In the genomic region with DNA sequence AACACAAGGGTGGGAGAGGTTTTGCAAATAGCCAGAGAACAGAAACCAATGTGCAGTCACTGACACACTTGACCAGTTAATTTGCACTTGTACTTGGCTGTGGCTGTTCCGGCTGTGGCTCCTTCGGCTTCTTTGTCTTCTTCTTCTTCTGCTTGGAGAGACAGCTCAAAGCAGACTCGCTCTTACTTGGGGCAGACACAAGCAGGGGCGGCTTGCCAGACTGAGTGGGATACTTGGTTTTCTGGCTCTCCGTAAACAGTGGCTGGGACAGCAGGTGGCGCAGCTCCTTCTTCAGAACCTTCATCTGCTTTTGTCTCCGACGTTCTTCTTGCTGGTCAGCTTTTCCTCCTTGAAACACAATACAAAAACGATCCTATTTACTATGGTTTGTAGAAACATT, we compare ENCODE assay signal across 10 cellular contexts. TPM values are rescaled to one million over a fixed set of nuclear protein-coding genes. Genes with fewer than 3 reads are reported as not detected.
DNase-seq lines count a peak whose midpoint lies in the region; ATAC-seq, FAIRE-seq and TF ChIP-seq lines count a peak whose summit lies in the region.
"Had no signal": no experiment of that assay in that cellular context is flagged by ENCODE, and none has a peak within 500 bp of the region (broad histone marks: within the 10 kb centered on the region; RNA-seq: fewer than 3 reads in every experiment).

No MANE protein-coding gene starts in this region.

- H3K4me1 ChIP-seq in OCI-LY3 (ENCODE audit: low read length) (no peaks in the 10 kb centered on the region), esophagus muscularis mucosa (peaks cover 20 to 32% (median 31%) of the 10 kb centered on the region in 4 donors)

- TF ChIP-seq CTCF in D721Med (IDR thresholded peaks at IDR 0.05; ENCODE audit: insufficient read depth, missing control alignments) = peak; percentile 52
- TF ChIP-seq CTCF in OCI-LY3 (IDR thresholded peaks at IDR 0.05; ENCODE audit: low read depth, low read length) = peak; percentile 23; the same call in 1 of the 2 replicates
- TF ChIP-seq CTCF in esophagus muscularis mucosa (IDR thresholded peaks at IDR 0.05) = peak; percentile 41 to 54 (median 51)
- TF ChIP-seq CTCF in nephron (IDR thresholded peaks at IDR 0.05; ENCODE audit: unreplicated experiment in 3 of 3) = peak; percentile 40 to 44 (median 41)

- H3K36me3 ChIP-seq in OCI-LY3 (replicated peaks; ENCODE audit: low read depth, low read length) (peaks cover 86% of the 10 kb centered on the region), esophagus muscularis mucosa (peaks cover 64 to 100% (median 97%) of the 10 kb centered on the region in 4 donors)

- H4K20me1 ChIP-seq in OCI-LY3 (ENCODE audit: insufficient read depth, low read length) = 0 out of 2 replicates have a peak, but pooled peaks cover 9% of the 10 kb centered on the region

- no peaks in the 10 kb centered on the region for H3K79me2 ChIP-seq in OCI-LY3 (ENCODE audit: low read length)

- H3K27ac ChIP-seq in OCI-LY3 (ENCODE audit: low read length) (no peak overlapping the region), esophagus muscularis mucosa (replicated peaks in 1 of 4) (peak overlapping the region in 3 of 4 donors; percentile 14 to 46 (median 33))

- no peak for TF ChIP-seq EP300 in esophagus muscularis mucosa (IDR thresholded peaks at IDR 0.05)

- no peak for ATAC-seq in activated CD4-positive, alpha-beta T cell treated with anti-CD3 and anti-CD28 coated beads for 36 hours
- ATAC-seq in GM18858 (IDR thresholded peaks at IDR 0.05; ENCODE audit: unreplicated experiment) = no peak

- H3K27me3 ChIP-seq in OCI-LY3 (ENCODE audit: low read depth, low read length) (no peaks in the 10 kb centered on the region), esophagus muscularis mucosa (no peaks in the 10 kb centered on the region)

- no peak for FAIRE-seq in D721Med (lab: Jason Lieb, UNC)
- FAIRE-seq: endometrium had no signal

- DNase-seq in D721Med (ENCODE audit: insufficient read length, low spot score) = no peak
- peak; percentile 92 for DNase-seq in esophagus muscularis mucosa (ENCODE audit: extremely low spot score)
- DNase-seq in activated CD4-positive, alpha-beta T cell treated with anti-CD3 and anti-CD28 coated beads for 36 hours = no peak
- DNase-seq in NCI-H1417 treated with DMSO at 0.1 percent for 48 hours (lab: John Stamatoyannopoulos, UW) = no peak
- DNase-seq in NCI-H2107 (lab: John Stamatoyannopoulos, UW) = no peak

- WGBS in esophagus muscularis mucosa = 29% methylated on average over 9 of the region's 9 CpGs

- intact Hi-C loops in esophagus muscularis mucosa (cut with DNase I) = loop anchor here (5.0 kb wide), 1 partner anchor 86 kb away; no protein-coding TSS in a partner anchor
- intact Hi-C loops in activated CD4-positive, alpha-beta T cell treated with anti-CD3 and anti-CD28 coated beads for 36 hours (cut with DNase I, micrococcal nuclease) = no loop called here

- no peak for TF ChIP-seq POLR2A in esophagus muscularis mucosa (IDR thresholded peaks at IDR 0.05; ENCODE audit: low read depth)

- H3K9me3 ChIP-seq in OCI-LY3 (ENCODE audit: insufficient read depth, low read length) (no peaks in the 10 kb centered on the region), esophagus muscularis mucosa (no peaks in the 10 kb centered on the region)

- H3K4me3 Mint-ChIP-seq in nephron = no peak overlapping the region
- no peak overlapping the region for H3K4me3 Mint-ChIP-seq in activated CD4-positive, alpha-beta T cell treated with anti-CD3 and anti-CD28 coated beads for 36 hours
- H3K4me3 Mint-ChIP-seq: stimulated activated naive CD8-positive, alpha-beta T cell treated with anti-CD3 and anti-CD28 coated beads, Interleukin-15, Interleukin-2, amounts not matched to agents 100 ng/mL and 50 ng/mL, for 24 hours had no signal

- no peaks in the 10 kb centered on the region for H3K9me3 Mint-ChIP-seq in nephron
- H3K9me3 Mint-ChIP-seq in activated CD4-positive, alpha-beta T cell treated with anti-CD3 and anti-CD28 coated beads for 36 hours (ENCODE audit: low read depth) = no peaks in the 10 kb centered on the region
- H3K9me3 Mint-ChIP-seq: stimulated activated naive CD8-positive, alpha-beta T cell treated with anti-CD3 and anti-CD28 coated beads, Interleukin-15, Interleukin-2, amounts not matched to agents 100 ng/mL and 50 ng/mL, for 24 hours had no signal

- CTCF ChIA-PET in activated CD4-positive, alpha-beta T cell treated with anti-CD3 and anti-CD28 coated beads for 36 hours (lab: Charles Lee) = interaction anchor here (0.6 to 3.7 kb wide), 9 partner anchors 14 to 435 kb away, joined by 3 to 23 read pairs (median 5); no protein-coding TSS in a partner anchor

- peak overlapping the region; percentile 54 to 85 (median 80) for H3K27ac Mint-ChIP-seq in nephron
- H3K27ac Mint-ChIP-seq in activated CD4-positive, alpha-beta T cell treated with anti-CD3 and anti-CD28 coated beads for 36 hours = no peak overlapping the region
- H3K27ac Mint-ChIP-seq: stimulated activated naive CD8-positive, alpha-beta T cell treated with anti-CD3 and anti-CD28 coated beads, Interleukin-15, Interleukin-2, amounts not matched to agents 100 ng/mL and 50 ng/mL, for 24 hours had no signal

- H3K4me1 Mint-ChIP-seq in nephron = peaks cover 24% of the 10 kb centered on the region
- H3K4me1 Mint-ChIP-seq in activated CD4-positive, alpha-beta T cell treated with anti-CD3 and anti-CD28 coated beads for 36 hours = peaks cover 12% of the 10 kb centered on the region

- peaks cover 72% of the 10 kb centered on the region for H3K36me3 Mint-ChIP-seq in nephron (ENCODE audit: low read depth)
- H3K36me3 Mint-ChIP-seq in activated CD4-positive, alpha-beta T cell treated with anti-CD3 and anti-CD28 coated beads for 36 hours (ENCODE audit: low read depth) = peaks cover 65% of the 10 kb centered on the region

- no peak overlapping the region for H2AFZ ChIP-seq in OCI-LY3 (ENCODE audit: low read depth, low read length)

- POLR2A ChIA-PET in activated CD4-positive, alpha-beta T cell treated with anti-CD3 and anti-CD28 coated beads for 36 hours (lab: Charles Lee) = interaction anchor here (0.6 kb wide), 1 partner anchor 137 kb away, joined by 6 read pairs; no protein-coding TSS in a partner anchor

- H3K4me2 ChIP-seq in OCI-LY3 (ENCODE audit: low read length) = no peak overlapping the region

- no peak overlapping the region for H3K9ac ChIP-seq in OCI-LY3 (ENCODE audit: low read length)

- H3K4me3 ChIP-seq in OCI-LY3 (ENCODE audit: low read length) = no peak overlapping the region
- no peak overlapping the region for H3K4me3 ChIP-seq in esophagus muscularis mucosa

- no peaks in the 10 kb centered on the region for H3K27me3 Mint-ChIP-seq in nephron (ENCODE audit: low read depth)
- H3K27me3 Mint-ChIP-seq in activated CD4-positive, alpha-beta T cell treated with anti-CD3 and anti-CD28 coated beads for 36 hours = no peaks in the 10 kb centered on the region
- H3K27me3 Mint-ChIP-seq: stimulated activated naive CD8-positive, alpha-beta T cell treated with anti-CD3 and anti-CD28 coated beads, Interleukin-15, Interleukin-2, amounts not matched to agents 100 ng/mL and 50 ng/mL, for 24 hours had no signal

RNA-seq across cellular contexts. Expression of gene OTUB2, which starts 25.0 kb away (rescaled TPM):
- total RNA-seq in esophagus muscularis mucosa = under 1 TPM in 3 of 4 donors, not detected in 1; 0.42 to 0.63 (median 0.52) TPM
- under 1 TPM; 0.75 to 0.93 TPM for total RNA-seq in activated CD4-positive, alpha-beta T cell treated with anti-CD3 and anti-CD28 coated beads for 36 hours

RNA-seq across cellular contexts. Expression of gene DDX24, which starts 29.9 kb away (rescaled TPM):
- total RNA-seq in esophagus muscularis mucosa = 100 to 1,000 TPM; 142 to 215 (median 176) TPM
- 100 to 1,000 TPM; 259 to 390 TPM for total RNA-seq in activated CD4-positive, alpha-beta T cell treated with anti-CD3 and anti-CD28 coated beads for 36 hours

RNA-seq across cellular contexts. Expression of gene IFI27L1, which starts 30.0 kb away (rescaled TPM):
- total RNA-seq in esophagus muscularis mucosa = 10 to 100 TPM in 1 of 4 donors, 1 to 10 TPM in 3; 5.8 to 12.9 (median 6.4) TPM
- 10 to 100 TPM; 22.3 to 27.1 TPM for total RNA-seq in activated CD4-positive, alpha-beta T cell treated with anti-CD3 and anti-CD28 coated beads for 36 hours

RNA-seq across cellular contexts. Expression of gene CCDC197, which starts 54.0 kb away (rescaled TPM):
- not detected for total RNA-seq in esophagus muscularis mucosa
- under 1 TPM; 0.34 to 0.53 TPM for total RNA-seq in activated CD4-positive, alpha-beta T cell treated with anti-CD3 and anti-CD28 coated beads for 36 hours

RNA-seq across cellular contexts. Expression of gene IFI27, which starts 59.4 kb away (rescaled TPM):
- 100 to 1,000 TPM in 3 of 4 donors, 10 to 100 TPM in 1; 88.0 to 293 (median 180) TPM for total RNA-seq in esophagus muscularis mucosa
- 1 to 10 TPM; 3.0 to 3.1 TPM for total RNA-seq in activated CD4-positive, alpha-beta T cell treated with anti-CD3 and anti-CD28 coated beads for 36 hours
